Comparison of ENCODE assay signal across 1 cellular context in the genomic region with DNA sequence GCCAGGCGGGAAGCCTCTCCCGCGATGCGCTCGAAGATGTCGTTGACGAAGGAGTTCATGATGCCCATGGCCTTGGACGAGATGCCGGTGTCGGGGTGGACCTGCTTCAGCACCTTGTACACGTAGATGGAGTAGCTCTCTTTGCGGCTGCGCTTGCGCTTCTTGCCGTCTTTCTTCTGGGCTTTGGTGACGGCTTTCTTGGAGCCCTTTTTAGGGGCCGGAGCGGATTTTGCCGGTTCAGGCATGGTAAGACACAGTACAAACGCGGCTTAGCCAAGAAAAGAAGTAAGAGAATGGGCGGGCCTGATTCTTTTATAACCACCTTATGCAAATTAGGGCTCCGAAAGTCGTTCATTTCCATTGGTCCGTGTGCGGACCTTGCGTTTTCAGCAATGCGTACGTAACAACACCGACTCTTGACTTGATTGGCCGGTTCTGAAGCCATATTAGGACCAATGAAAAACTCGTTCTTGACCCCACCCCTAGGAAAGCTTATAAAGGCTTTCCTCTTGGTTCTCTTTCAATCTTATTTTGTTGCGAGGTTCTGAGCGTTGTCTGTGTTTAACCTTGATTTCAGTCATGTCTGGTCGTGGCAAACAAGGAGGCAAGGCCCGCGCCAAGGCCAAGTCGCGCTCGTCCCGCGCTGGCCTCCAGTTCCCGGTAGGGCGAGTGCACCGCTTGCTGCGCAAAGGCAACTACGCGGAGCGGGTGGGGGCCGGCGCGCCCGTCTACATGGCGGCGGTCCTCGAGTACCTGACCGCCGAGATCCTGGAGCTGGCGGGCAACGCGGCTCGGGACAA.
TF ChIP-seq lines count a peak whose summit lies in the region.

No MANE protein-coding gene starts in this region.

TF ChIP-seq in K562, 482 proteins besides CTCF, POLR2A, EP300 and RAD21 (continued from another document and continues in another):
- TF ChIP-seq, protein P1, sequence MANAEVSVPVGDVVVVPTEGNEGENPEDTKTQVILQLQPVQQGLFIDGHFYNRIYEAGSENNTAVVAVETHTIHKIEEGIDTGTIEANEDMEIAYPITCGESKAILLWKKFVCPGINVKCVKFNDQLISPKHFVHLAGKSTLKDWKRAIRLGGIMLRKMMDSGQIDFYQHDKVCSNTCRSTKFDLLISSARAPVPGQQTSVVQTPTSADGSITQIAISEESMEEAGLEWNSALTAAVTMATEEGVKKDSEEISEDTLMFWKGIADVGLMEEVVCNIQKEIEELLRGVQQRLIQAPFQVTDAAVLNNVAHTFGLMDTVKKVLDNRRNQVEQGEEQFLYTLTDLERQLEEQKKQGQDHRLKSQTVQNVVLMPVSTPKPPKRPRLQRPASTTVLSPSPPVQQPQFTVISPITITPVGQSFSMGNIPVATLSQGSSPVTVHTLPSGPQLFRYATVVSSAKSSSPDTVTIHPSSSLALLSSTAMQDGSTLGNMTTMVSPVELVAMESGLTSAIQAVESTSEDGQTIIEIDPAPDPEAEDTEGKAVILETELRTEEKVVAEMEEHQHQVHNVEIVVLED (CRISPR knock-in tag; IDR thresholded peaks at IDR 0.05): peak; percentile 24; the same call in 1 of the 2 replicates
- TF ChIP-seq CCNT2 (IDR thresholded peaks at IDR 0.05; ENCODE audit: borderline replicate concordance, extremely low read depth, insufficient read length, low read depth, low read length): peak; percentile 74
- TF ChIP-seq CTBP1 (IDR thresholded peaks at IDR 0.05; ENCODE audit: borderline replicate concordance): peak; percentile 31; the same call in 1 of the 2 replicates
- TF ChIP-seq ILF3 (IDR thresholded peaks at IDR 0.05; ENCODE audit: borderline replicate concordance): peak; percentile 95; the same call in 1 of the 2 replicates
- TF ChIP-seq GTF2F1 (IDR thresholded peaks at IDR 0.05; ENCODE audit: low read depth, low read length): peak; percentile 96
- TF ChIP-seq MYC (IDR thresholded peaks at IDR 0.05; ENCODE audit: low read depth, low read length): peak; percentile 65
- peak; percentile 27; the same call in 1 of the 2 replicates for TF ChIP-seq MYC (CRISPR knock-in tag; IDR thresholded peaks at IDR 0.05; ENCODE audit: borderline replicate concordance, low read depth)
- no peak for TF ChIP-seq KAT8 (IDR thresholded peaks at IDR 0.05; ENCODE audit: low read depth)
- TF ChIP-seq NCOA6 (IDR thresholded peaks at IDR 0.05): no peak
- TF ChIP-seq, protein P2, sequence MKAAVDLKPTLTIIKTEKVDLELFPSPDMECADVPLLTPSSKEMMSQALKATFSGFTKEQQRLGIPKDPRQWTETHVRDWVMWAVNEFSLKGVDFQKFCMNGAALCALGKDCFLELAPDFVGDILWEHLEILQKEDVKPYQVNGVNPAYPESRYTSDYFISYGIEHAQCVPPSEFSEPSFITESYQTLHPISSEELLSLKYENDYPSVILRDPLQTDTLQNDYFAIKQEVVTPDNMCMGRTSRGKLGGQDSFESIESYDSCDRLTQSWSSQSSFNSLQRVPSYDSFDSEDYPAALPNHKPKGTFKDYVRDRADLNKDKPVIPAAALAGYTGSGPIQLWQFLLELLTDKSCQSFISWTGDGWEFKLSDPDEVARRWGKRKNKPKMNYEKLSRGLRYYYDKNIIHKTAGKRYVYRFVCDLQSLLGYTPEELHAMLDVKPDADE (conservative IDR thresholded peaks at IDR 0.05; ENCODE audit: control insufficient read depth, low read depth, low read length): peak; percentile 88
- TF ChIP-seq ZNF121 (CRISPR knock-in tag; conservative IDR thresholded peaks at IDR 0.05): no peak
- no peak for TF ChIP-seq DDX20 (tag; IDR thresholded peaks at IDR 0.05; ENCODE audit: low read depth)
- TF ChIP-seq PHB (CRISPR knock-in tag; IDR thresholded peaks at IDR 0.05): peak; percentile 94
- peak; percentile 88 for TF ChIP-seq NFYB (IDR thresholded peaks at IDR 0.05; ENCODE audit: extremely low read depth, insufficient read length)
- 0 out of 2 replicates have a peak, but pooled peaks have one; percentile 51 for TF ChIP-seq RFX5 (IDR thresholded peaks at IDR 0.05; ENCODE audit: low read depth, low read length)
- TF ChIP-seq HDGF (IDR thresholded peaks at IDR 0.05): no peak
- TF ChIP-seq NFRKB (IDR thresholded peaks at IDR 0.05; ENCODE audit: low read depth): peak; percentile 92
- 0 out of 2 replicates have a peak, but pooled peaks have one; percentile 17 for TF ChIP-seq GATA2 (CRISPR knock-in tag; IDR thresholded peaks at IDR 0.05)
- TF ChIP-seq DPF2 (IDR thresholded peaks at IDR 0.05): no peak
- TF ChIP-seq, protein P3, sequence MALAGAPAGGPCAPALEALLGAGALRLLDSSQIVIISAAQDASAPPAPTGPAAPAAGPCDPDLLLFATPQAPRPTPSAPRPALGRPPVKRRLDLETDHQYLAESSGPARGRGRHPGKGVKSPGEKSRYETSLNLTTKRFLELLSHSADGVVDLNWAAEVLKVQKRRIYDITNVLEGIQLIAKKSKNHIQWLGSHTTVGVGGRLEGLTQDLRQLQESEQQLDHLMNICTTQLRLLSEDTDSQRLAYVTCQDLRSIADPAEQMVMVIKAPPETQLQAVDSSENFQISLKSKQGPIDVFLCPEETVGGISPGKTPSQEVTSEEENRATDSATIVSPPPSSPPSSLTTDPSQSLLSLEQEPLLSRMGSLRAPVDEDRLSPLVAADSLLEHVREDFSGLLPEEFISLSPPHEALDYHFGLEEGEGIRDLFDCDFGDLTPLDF (CRISPR knock-in tag; IDR thresholded peaks at IDR 0.05): peak; percentile 95
- TF ChIP-seq PPARD (CRISPR knock-in tag; IDR thresholded peaks at IDR 0.05): no peak
- TF ChIP-seq POLR2AphosphoS2 (IDR thresholded peaks at IDR 0.05; ENCODE audit: low read length): peak; percentile 98
- TF ChIP-seq, protein P4, sequence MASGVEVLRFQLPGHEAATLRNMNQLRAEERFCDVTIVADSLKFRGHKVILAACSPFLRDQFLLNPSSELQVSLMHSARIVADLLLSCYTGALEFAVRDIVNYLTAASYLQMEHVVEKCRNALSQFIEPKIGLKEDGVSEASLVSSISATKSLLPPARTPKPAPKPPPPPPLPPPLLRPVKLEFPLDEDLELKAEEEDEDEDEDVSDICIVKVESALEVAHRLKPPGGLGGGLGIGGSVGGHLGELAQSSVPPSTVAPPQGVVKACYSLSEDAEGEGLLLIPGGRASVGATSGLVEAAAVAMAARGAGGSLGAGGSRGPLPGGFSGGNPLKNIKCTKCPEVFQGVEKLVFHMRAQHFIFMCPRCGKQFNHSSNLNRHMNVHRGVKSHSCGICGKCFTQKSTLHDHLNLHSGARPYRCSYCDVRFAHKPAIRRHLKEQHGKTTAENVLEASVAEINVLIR (CRISPR knock-in tag; IDR thresholded peaks at IDR 0.05): peak; percentile 47
- TF ChIP-seq MCM2 (IDR thresholded peaks at IDR 0.05; ENCODE audit: low read depth): no peak
- peak; percentile 92 for TF ChIP-seq PCBP1 (IDR thresholded peaks at IDR 0.05; ENCODE audit: low read depth, low read length, poor library complexity, severe bottlenecking)
- peak; percentile 23; the same call in 1 of the 2 replicates for TF ChIP-seq JUN (IDR thresholded peaks at IDR 0.05; ENCODE audit: borderline replicate concordance, low read depth, low read length)
- no peak for TF ChIP-seq JUN (CRISPR knock-in tag; IDR thresholded peaks at IDR 0.05; ENCODE audit: borderline replicate concordance)
- TF ChIP-seq, protein P5, sequence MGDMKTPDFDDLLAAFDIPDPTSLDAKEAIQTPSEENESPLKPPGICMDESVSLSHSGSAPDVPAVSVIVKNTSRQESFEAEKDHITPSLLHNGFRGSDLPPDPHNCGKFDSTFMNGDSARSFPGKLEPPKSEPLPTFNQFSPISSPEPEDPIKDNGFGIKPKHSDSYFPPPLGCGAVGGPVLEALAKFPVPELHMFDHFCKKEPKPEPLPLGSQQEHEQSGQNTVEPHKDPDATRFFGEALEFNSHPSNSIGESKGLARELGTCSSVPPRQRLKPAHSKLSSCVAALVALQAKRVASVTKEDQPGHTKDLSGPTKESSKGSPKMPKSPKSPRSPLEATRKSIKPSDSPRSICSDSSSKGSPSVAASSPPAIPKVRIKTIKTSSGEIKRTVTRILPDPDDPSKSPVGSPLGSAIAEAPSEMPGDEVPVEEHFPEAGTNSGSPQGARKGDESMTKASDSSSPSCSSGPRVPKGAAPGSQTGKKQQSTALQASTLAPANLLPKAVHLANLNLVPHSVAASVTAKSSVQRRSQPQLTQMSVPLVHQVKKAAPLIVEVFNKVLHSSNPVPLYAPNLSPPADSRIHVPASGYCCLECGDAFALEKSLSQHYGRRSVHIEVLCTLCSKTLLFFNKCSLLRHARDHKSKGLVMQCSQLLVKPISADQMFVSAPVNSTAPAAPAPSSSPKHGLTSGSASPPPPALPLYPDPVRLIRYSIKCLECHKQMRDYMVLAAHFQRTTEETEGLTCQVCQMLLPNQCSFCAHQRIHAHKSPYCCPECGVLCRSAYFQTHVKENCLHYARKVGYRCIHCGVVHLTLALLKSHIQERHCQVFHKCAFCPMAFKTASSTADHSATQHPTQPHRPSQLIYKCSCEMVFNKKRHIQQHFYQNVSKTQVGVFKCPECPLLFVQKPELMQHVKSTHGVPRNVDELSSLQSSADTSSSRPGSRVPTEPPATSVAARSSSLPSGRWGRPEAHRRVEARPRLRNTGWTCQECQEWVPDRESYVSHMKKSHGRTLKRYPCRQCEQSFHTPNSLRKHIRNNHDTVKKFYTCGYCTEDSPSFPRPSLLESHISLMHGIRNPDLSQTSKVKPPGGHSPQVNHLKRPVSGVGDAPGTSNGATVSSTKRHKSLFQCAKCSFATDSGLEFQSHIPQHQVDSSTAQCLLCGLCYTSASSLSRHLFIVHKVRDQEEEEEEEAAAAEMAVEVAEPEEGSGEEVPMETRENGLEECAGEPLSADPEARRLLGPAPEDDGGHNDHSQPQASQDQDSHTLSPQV (IDR thresholded peaks at IDR 0.05): 0 out of 2 replicates have a peak, but pooled peaks have one; percentile 30
- peak in 1 of 2 experiments; percentile 57; a peak in 2 of 4 replicates for TF ChIP-seq HDAC1 (IDR thresholded peaks at IDR 0.05)
- no peak for TF ChIP-seq KLF6 (CRISPR knock-in tag; IDR thresholded peaks at IDR 0.05; ENCODE audit: borderline replicate concordance)
- no peak for TF ChIP-seq GATAD2B (IDR thresholded peaks at IDR 0.05; ENCODE audit: borderline replicate concordance)
- 0 out of 4 replicates have a peak, but pooled peaks of 1 of the 2 experiments have one; percentile 37 for TF ChIP-seq ARNT (IDR thresholded peaks at IDR 0.05)
- peak; percentile 40 to 42; a peak in 2 of 4 replicates for TF ChIP-seq RCOR1 (IDR thresholded peaks at IDR 0.05; ENCODE audit: borderline replicate concordance in 1 of 2, low read depth in 2 of 2, low read length in 2 of 2)
- TF ChIP-seq SNRNP70 (optimal IDR thresholded peaks at IDR 0.05; ENCODE audit: low read depth, low read length): peak; percentile 63
- TF ChIP-seq, protein P6, sequence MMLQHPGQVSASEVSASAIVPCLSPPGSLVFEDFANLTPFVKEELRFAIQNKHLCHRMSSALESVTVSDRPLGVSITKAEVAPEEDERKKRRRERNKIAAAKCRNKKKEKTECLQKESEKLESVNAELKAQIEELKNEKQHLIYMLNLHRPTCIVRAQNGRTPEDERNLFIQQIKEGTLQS (IDR thresholded peaks at IDR 0.05): no peak
- TF ChIP-seq, protein P6 (CRISPR knock-in tag; conservative IDR thresholded peaks at IDR 0.05): peak; percentile 82; the same call in 1 of the 2 replicates
- TF ChIP-seq RBM25 (IDR thresholded peaks at IDR 0.05; ENCODE audit: low read depth, low read length, severe bottlenecking): peak; percentile 91
- TF ChIP-seq PHTF2 (CRISPR knock-in tag; IDR thresholded peaks at IDR 0.05): peak; percentile 63; the same call in 1 of the 2 replicates
- peak; percentile 82; the same call in 1 of the 2 replicates for TF ChIP-seq RBM15 (IDR thresholded peaks at IDR 0.05; ENCODE audit: insufficient read depth, low read length)
- no peak for TF ChIP-seq ZC3H8 (IDR thresholded peaks at IDR 0.05)
- TF ChIP-seq IFI16 (CRISPR knock-in tag; IDR thresholded peaks at IDR 0.05): no peak
- peak; percentile 77 for TF ChIP-seq RB1 (IDR thresholded peaks at IDR 0.05; ENCODE audit: low read depth)
- TF ChIP-seq, protein P7, sequence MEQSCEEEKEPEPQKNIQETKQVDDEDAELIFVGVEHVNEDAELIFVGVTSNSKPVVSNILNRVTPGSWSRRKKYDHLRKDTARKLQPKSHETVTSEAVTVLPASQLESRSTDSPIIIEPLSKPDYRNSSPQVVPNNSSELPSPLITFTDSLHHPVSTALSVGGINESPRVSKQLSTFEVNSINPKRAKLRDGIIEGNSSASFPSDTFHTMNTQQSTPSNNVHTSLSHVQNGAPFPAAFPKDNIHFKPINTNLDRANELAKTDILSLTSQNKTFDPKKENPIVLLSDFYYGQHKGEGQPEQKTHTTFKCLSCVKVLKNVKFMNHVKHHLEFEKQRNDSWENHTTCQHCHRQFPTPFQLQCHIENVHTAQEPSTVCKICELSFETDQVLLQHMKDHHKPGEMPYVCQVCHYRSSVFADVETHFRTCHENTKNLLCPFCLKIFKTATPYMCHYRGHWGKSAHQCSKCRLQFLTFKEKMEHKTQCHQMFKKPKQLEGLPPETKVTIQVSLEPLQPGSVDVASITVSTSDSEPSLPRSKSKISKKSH (CRISPR knock-in tag; IDR thresholded peaks at IDR 0.05): no peak
- peak; percentile 45; the same call in 1 of the 2 replicates for TF ChIP-seq ZBTB17 (CRISPR knock-in tag; IDR thresholded peaks at IDR 0.05)
- TF ChIP-seq, protein P8, sequence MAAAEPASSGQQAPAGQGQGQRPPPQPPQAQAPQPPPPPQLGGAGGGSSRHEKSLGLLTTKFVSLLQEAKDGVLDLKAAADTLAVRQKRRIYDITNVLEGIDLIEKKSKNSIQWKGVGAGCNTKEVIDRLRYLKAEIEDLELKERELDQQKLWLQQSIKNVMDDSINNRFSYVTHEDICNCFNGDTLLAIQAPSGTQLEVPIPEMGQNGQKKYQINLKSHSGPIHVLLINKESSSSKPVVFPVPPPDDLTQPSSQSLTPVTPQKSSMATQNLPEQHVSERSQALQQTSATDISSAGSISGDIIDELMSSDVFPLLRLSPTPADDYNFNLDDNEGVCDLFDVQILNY (CRISPR knock-in tag; IDR thresholded peaks at IDR 0.05): peak; percentile 71; the same call in 1 of the 2 replicates
- TF ChIP-seq TCFL5 (CRISPR knock-in tag; conservative IDR thresholded peaks at IDR 0.05): no peak
- TF ChIP-seq NFE2 (IDR thresholded peaks at IDR 0.05; ENCODE audit: low read depth): no peak
